In the genomic region with DNA sequence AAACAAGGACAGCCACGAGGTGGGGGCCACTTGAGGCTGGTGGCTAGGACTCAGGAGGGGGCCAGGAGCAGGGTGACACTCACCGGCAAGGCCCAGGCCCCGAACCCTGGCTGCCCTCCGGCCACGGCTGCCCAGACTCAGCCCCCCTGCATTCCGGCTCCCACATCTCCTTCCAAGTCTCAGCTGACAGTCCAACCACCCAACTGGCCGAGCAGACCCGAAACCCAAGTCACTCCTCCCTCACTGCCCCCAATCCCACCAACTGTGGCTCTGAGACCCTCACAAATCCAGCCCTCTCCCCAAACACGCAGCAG, we compare ENCODE assay signal across 16 cellular contexts. TPM values are rescaled to one million over a fixed set of nuclear protein-coding genes. Genes with fewer than 3 reads are reported as not detected.
DNase-seq lines count a peak whose midpoint lies in the region; ATAC-seq and TF ChIP-seq lines count a peak whose summit lies in the region.
"Had no signal": no experiment of that assay in that cellular context is flagged by ENCODE, and none has a peak within 500 bp of the region (broad histone marks: within the 10 kb centered on the region; RNA-seq: fewer than 3 reads in every experiment).

No MANE protein-coding gene starts in this region.

- no peak overlapping the region for H3K4me2 ChIP-seq in IMR-90 (ENCODE audit: low read depth, low read length)
- H3K4me2 ChIP-seq: A549 had no signal

- in situ Hi-C loops in IMR-90 (cut with MboI; ENCODE audit: low sequenced_read_pairs): no loop called here

- peak overlapping the region; percentile 20 for H2AK9ac ChIP-seq in IMR-90 (replicated peaks; ENCODE audit: low read depth, low read length, poor library complexity)

- peaks cover 4% of the 10 kb centered on the region; the same call in 1 of the 2 replicates for H3K4me1 ChIP-seq in IMR-90 (ENCODE audit: control insufficient read depth, insufficient read depth, low read length)
- H3K4me1 ChIP-seq: Caco-2, HAP-1 had no signal

- H3K27ac Mint-ChIP-seq in activated T-cell treated with anti-CD3 and anti-CD28 coated beads, Interleukin-2, amount 50 U/mL, for 24 hours: peak overlapping the region; percentile 29
- no peak overlapping the region for H3K27ac Mint-ChIP-seq in activated T-cell treated with anti-CD3 and anti-CD28 coated beads, Interleukin-2, amount 50 U/mL, for 72 hours
- peak overlapping the region; percentile 51 for H3K27ac Mint-ChIP-seq in nephron progenitor cell
- peak overlapping the region; percentile 20 for H3K27ac Mint-ChIP-seq in stimulated activated effector memory CD8-positive, alpha-beta T cell treated with anti-CD3 and anti-CD28 coated beads, Interleukin-12 subunit alpha, Interleukin-12 subunit beta, amount 100 ng/mL, for 72 hours
- no peak overlapping the region for H3K27ac Mint-ChIP-seq in activated naive CD4-positive, alpha-beta T cell treated with anti-CD3 and anti-CD28 coated beads, Interleukin-2, amount 50 U/mL, for 72 hours
- H3K27ac Mint-ChIP-seq: CD4-positive, alpha-beta T cell had no signal

- TF ChIP-seq CTCF in IMR-90 (conservative IDR thresholded peaks at IDR 0.05; ENCODE audit: low read depth, low read length): no peak
- TF ChIP-seq CTCF in nephron progenitor cell (IDR thresholded peaks at IDR 0.05): no peak
- no peak for TF ChIP-seq CTCF in WERI-Rb-1 (IDR thresholded peaks at IDR 0.05; ENCODE audit: low read depth, low read length)

- no peak overlapping the region for H3K4ac ChIP-seq in IMR-90 (ENCODE audit: low read depth, low read length)

- no peak overlapping the region for H3K23ac ChIP-seq in IMR-90 (ENCODE audit: low read depth, low read length)

- no peak overlapping the region for H3K56ac ChIP-seq in IMR-90 (ENCODE audit: extremely low read depth, insufficient read depth, low read length)

- no peak overlapping the region for H4K8ac ChIP-seq in IMR-90 (ENCODE audit: low read depth in 2 of 2, low read length in 2 of 2)

- H3K9me3 Mint-ChIP-seq in activated T-cell treated with anti-CD3 and anti-CD28 coated beads, Interleukin-2, amount 50 U/mL, for 24 hours: no peaks in the 10 kb centered on the region
- no peaks in the 10 kb centered on the region for H3K9me3 Mint-ChIP-seq in activated T-cell treated with anti-CD3 and anti-CD28 coated beads, Interleukin-2, amount 50 U/mL, for 72 hours
- H3K9me3 Mint-ChIP-seq in nephron progenitor cell: no peaks in the 10 kb centered on the region
- no peaks in the 10 kb centered on the region for H3K9me3 Mint-ChIP-seq in stimulated activated effector memory CD8-positive, alpha-beta T cell treated with anti-CD3 and anti-CD28 coated beads, Interleukin-12 subunit alpha, Interleukin-12 subunit beta, amount 100 ng/mL, for 72 hours
- H3K9me3 Mint-ChIP-seq in activated naive CD4-positive, alpha-beta T cell treated with anti-CD3 and anti-CD28 coated beads, Interleukin-2, amount 50 U/mL, for 72 hours: no peaks in the 10 kb centered on the region
- H3K9me3 Mint-ChIP-seq: CD4-positive, alpha-beta T cell had no signal

- intact Hi-C loops in IMR-90 (cut with micrococcal nuclease): no loop called here

- no peak overlapping the region for H2BK15ac ChIP-seq in IMR-90 (ENCODE audit: low read depth, low read length)

- H3K9me1 ChIP-seq in IMR-90 (ENCODE audit: insufficient read depth, low read length): peaks cover 2% of the 10 kb centered on the region; the same call in 1 of the 2 replicates

- H3K27me3 Mint-ChIP-seq in activated T-cell treated with anti-CD3 and anti-CD28 coated beads, Interleukin-2, amount 50 U/mL, for 24 hours: no peaks in the 10 kb centered on the region
- no peaks in the 10 kb centered on the region for H3K27me3 Mint-ChIP-seq in activated T-cell treated with anti-CD3 and anti-CD28 coated beads, Interleukin-2, amount 50 U/mL, for 72 hours (ENCODE audit: low read depth)
- H3K27me3 Mint-ChIP-seq in nephron progenitor cell (ENCODE audit: low read depth, poor library complexity): no peaks in the 10 kb centered on the region
- H3K27me3 Mint-ChIP-seq: CD4-positive, alpha-beta T cell had no signal

- H3K18ac ChIP-seq in IMR-90 (ENCODE audit: low read depth, low read length): no peak overlapping the region

- no peak overlapping the region for H2BK20ac ChIP-seq in IMR-90 (ENCODE audit: low read depth, low read length)

- BruUV-seq in IMR-90 (replicated peaks; lab: Mats Ljungman, UMichigan): no TSS peak

- H3K27ac ChIP-seq in IMR-90 (ENCODE audit: insufficient read depth, low read length) (no peak overlapping the region), WERI-Rb-1 (no peak overlapping the region)
- H3K27ac ChIP-seq: 22Rv1, A549, C4-2B had no signal

- H3K14ac ChIP-seq in IMR-90 (replicated peaks; ENCODE audit: low read depth, low read length): no peak overlapping the region

- no peaks in the 10 kb centered on the region for H3K9me3 ChIP-seq in IMR-90 (ENCODE audit: control insufficient read depth, insufficient read depth, low read length)
- no peaks in the 10 kb centered on the region for H3K9me3 ChIP-seq in WERI-Rb-1 (ENCODE audit: severe bottlenecking)
- H3K9me3 ChIP-seq: A549, Caco-2, HAP-1 had no signal

- H4K91ac ChIP-seq in IMR-90 (ENCODE audit: insufficient read depth, low read depth, low read length): no peak overlapping the region

- no peaks in the 10 kb centered on the region for H4K20me1 ChIP-seq in IMR-90 (ENCODE audit: insufficient read depth, low read length)

- H3K4me1 Mint-ChIP-seq in activated T-cell treated with anti-CD3 and anti-CD28 coated beads, Interleukin-2, amount 50 U/mL, for 24 hours (ENCODE audit: low read depth): peaks cover 11% of the 10 kb centered on the region
- peaks cover 4% of the 10 kb centered on the region for H3K4me1 Mint-ChIP-seq in activated T-cell treated with anti-CD3 and anti-CD28 coated beads, Interleukin-2, amount 50 U/mL, for 72 hours (ENCODE audit: low read depth)
- H3K4me1 Mint-ChIP-seq in nephron progenitor cell: no peaks in the 10 kb centered on the region
- peaks cover 6% of the 10 kb centered on the region for H3K4me1 Mint-ChIP-seq in stimulated activated effector memory CD8-positive, alpha-beta T cell treated with anti-CD3 and anti-CD28 coated beads, Interleukin-12 subunit alpha, Interleukin-12 subunit beta, amount 100 ng/mL, for 72 hours

- H3K79me1 ChIP-seq in IMR-90 (ENCODE audit: low read depth in 1 of 2, low read length in 2 of 2): no peaks in the 10 kb centered on the region

- H2BK5ac ChIP-seq in IMR-90 (ENCODE audit: low read depth, low read length, poor library complexity, severe bottlenecking): no peak overlapping the region

- CTCF ChIA-PET in IMR-90 (lab: Yijun Ruan, JAX): no interaction called here

- no peak overlapping the region for H4K5ac ChIP-seq in IMR-90 (ENCODE audit: low read depth, low read length)

- H3K36me3 ChIP-seq in IMR-90 (ENCODE audit: control insufficient read depth, insufficient read depth, low read length) (peaks cover 18% of the 10 kb centered on the region), WERI-Rb-1 (peaks cover 26% of the 10 kb centered on the region)

- H3K27me3 ChIP-seq in IMR-90 (ENCODE audit: control insufficient read depth, insufficient read depth, low read length) (no peaks in the 10 kb centered on the region), WERI-Rb-1 (ENCODE audit: insufficient read depth, low read depth, severe bottlenecking) (no peaks in the 10 kb centered on the region)

- H3K9ac ChIP-seq in IMR-90 (ENCODE audit: low read depth, low read length): no peak overlapping the region

- dilution Hi-C loops in IMR-90 (cut with HindIII; ENCODE audit: low sequenced_read_pairs, unreplicated experiment): no loop called here

- H2AFZ ChIP-seq in IMR-90 (replicated peaks; ENCODE audit: low read length, poor library complexity): no peak overlapping the region

- no peak for DNase-seq in activated T-cell treated with anti-CD3 and anti-CD28 coated beads, Interleukin-2, amount 50 U/mL, for 24 hours
- no peak for DNase-seq in activated T-cell treated with anti-CD3 and anti-CD28 coated beads, Interleukin-2, amount 50 U/mL, for 72 hours
- DNase-seq in IMR-90: no peak
- DNase-seq in nephron progenitor cell: no peak
- DNase-seq in stimulated activated effector memory CD8-positive, alpha-beta T cell treated with anti-CD3 and anti-CD28 coated beads, Interleukin-12 subunit alpha, Interleukin-12 subunit beta, amount 100 ng/mL, for 72 hours (ENCODE audit: low spot score in 2 of 2): no peak
- no peak for DNase-seq in WERI-Rb-1
- DNase-seq in activated naive CD4-positive, alpha-beta T cell treated with anti-CD3 and anti-CD28 coated beads, Interleukin-2, amount 50 U/mL, for 72 hours (ENCODE audit: low spot score in 2 of 2): no peak
- DNase-seq: AML-193; Caco-2; CD4-positive, alpha-beta T cell had no signal

- no peak overlapping the region for H3K4me3 Mint-ChIP-seq in activated T-cell treated with anti-CD3 and anti-CD28 coated beads, Interleukin-2, amount 50 U/mL, for 24 hours
- H3K4me3 Mint-ChIP-seq in activated T-cell treated with anti-CD3 and anti-CD28 coated beads, Interleukin-2, amount 50 U/mL, for 72 hours: no peak overlapping the region
- H3K4me3 Mint-ChIP-seq in nephron progenitor cell: no peak overlapping the region
- no peak overlapping the region for H3K4me3 Mint-ChIP-seq in stimulated activated effector memory CD8-positive, alpha-beta T cell treated with anti-CD3 and anti-CD28 coated beads, Interleukin-12 subunit alpha, Interleukin-12 subunit beta, amount 100 ng/mL, for 72 hours
- H3K4me3 Mint-ChIP-seq: CD4-positive, alpha-beta T cell had no signal

- no peak for TF ChIP-seq RAD21 in IMR-90 (IDR thresholded peaks at IDR 0.05; ENCODE audit: low read length)

- H2BK120ac ChIP-seq in IMR-90 (ENCODE audit: low read depth, low read length): no peak overlapping the region

- no peak for ATAC-seq in activated T-cell treated with anti-CD3 and anti-CD28 coated beads, Interleukin-2, amount 50 U/mL, for 72 hours (replicated peaks in 1 of 2)
- ATAC-seq in IMR-90 (ENCODE audit: low read depth): no peak
- no peak for ATAC-seq in stimulated activated effector memory CD8-positive, alpha-beta T cell treated with anti-CD3 and anti-CD28 coated beads, Interleukin-12 subunit alpha, Interleukin-12 subunit beta, amount 100 ng/mL, for 72 hours
- ATAC-seq in activated naive CD4-positive, alpha-beta T cell treated with anti-CD3 and anti-CD28 coated beads, Interleukin-2, amount 50 U/mL, for 72 hours: no peak
- ATAC-seq: A549 had no signal

- POLR2A ChIA-PET in IMR-90 (lab: Charles Lee; ENCODE audit: unreplicated experiment): no interaction called here

- 84% methylated on average over 3 of the region's 9 CpGs; no CpG with 5 or more reads in 1 of the 2 experiments for WGBS in IMR-90 (ENCODE audit: extremely low coverage in 2 of 2, insufficient read length in 1 of 2), 2 experiments

- H3K4me3 ChIP-seq in IMR-90 (ENCODE audit: insufficient read depth, low read depth, low read length) (no peak overlapping the region), WERI-Rb-1 (ENCODE audit: low read depth, low read length) (no peak overlapping the region)
- H3K4me3 ChIP-seq: A549, HAP-1 had no signal

- H2AK5ac ChIP-seq in IMR-90 (ENCODE audit: low read depth, low read length): no peak overlapping the region

- no peak for TF ChIP-seq POLR2A in IMR-90 (IDR thresholded peaks at IDR 0.05; ENCODE audit: low read depth, low read length)

- peaks cover 70% of the 10 kb centered on the region for H3K36me3 Mint-ChIP-seq in activated T-cell treated with anti-CD3 and anti-CD28 coated beads, Interleukin-2, amount 50 U/mL, for 24 hours (ENCODE audit: low read depth)
- H3K36me3 Mint-ChIP-seq in activated T-cell treated with anti-CD3 and anti-CD28 coated beads, Interleukin-2, amount 50 U/mL, for 72 hours (ENCODE audit: insufficient read depth in 2 of 2): no peaks in the 10 kb centered on the region
- peaks cover 26% of the 10 kb centered on the region for H3K36me3 Mint-ChIP-seq in nephron progenitor cell (ENCODE audit: low read depth)
- peaks cover 32% of the 10 kb centered on the region for H3K36me3 Mint-ChIP-seq in stimulated activated effector memory CD8-positive, alpha-beta T cell treated with anti-CD3 and anti-CD28 coated beads, Interleukin-12 subunit alpha, Interleukin-12 subunit beta, amount 100 ng/mL, for 72 hours
- H3K36me3 Mint-ChIP-seq in activated naive CD4-positive, alpha-beta T cell treated with anti-CD3 and anti-CD28 coated beads, Interleukin-2, amount 50 U/mL, for 72 hours: no peaks in the 10 kb centered on the region

RNA-seq across cellular contexts. Expression of gene HAGH, which starts 9.4 kb away (rescaled TPM):
- total RNA-seq in activated T-cell treated with anti-CD3 and anti-CD28 coated beads, Interleukin-2, amount 50 U/mL, for 72 hours: 10 to 100 TPM; 45.0 to 53.5 TPM
- total RNA-seq in IMR-90 (2012; rRNA removed): 30.8 and 35.6 TPM in 2 replicates
- 52.2 and 58.6 TPM in 2 replicates for polyA plus RNA-seq in IMR-90 (2012; rRNA removed)
- 60.1 and 99.4 TPM in 2 replicates for polyA plus RNA-seq in IMR-90 (2012; cell fraction: cytosol; rRNA removed)
- 32.6 and 54.1 TPM in 2 replicates for polyA plus RNA-seq in IMR-90 (2012; cell fraction: nucleus; rRNA removed; ENCODE audit: low replicate concordance)
- 10 to 100 TPM; 31.7 to 65.6 TPM for total RNA-seq in activated naive CD4-positive, alpha-beta T cell treated with anti-CD3 and anti-CD28 coated beads, Interleukin-2, amount 50 U/mL, for 72 hours

RNA-seq across cellular contexts. Expression of gene FAHD1, which starts 9.8 kb away (rescaled TPM):
- total RNA-seq in activated T-cell treated with anti-CD3 and anti-CD28 coated beads, Interleukin-2, amount 50 U/mL, for 72 hours: 10 to 100 TPM; 11.1 to 13.5 TPM
- 85.8 and 85.9 TPM in 2 replicates for total RNA-seq in IMR-90 (2012; rRNA removed)
- polyA plus RNA-seq in IMR-90 (2012; rRNA removed): 65.3 and 81.8 TPM in 2 replicates
- 98.5 and 99.7 TPM in 2 replicates for polyA plus RNA-seq in IMR-90 (2012; cell fraction: cytosol; rRNA removed)
- 9.4 and 27.5 TPM in 2 replicates for polyA plus RNA-seq in IMR-90 (2012; cell fraction: nucleus; rRNA removed; ENCODE audit: low replicate concordance)
- 10 to 100 TPM; 11.9 to 13.0 TPM for total RNA-seq in activated naive CD4-positive, alpha-beta T cell treated with anti-CD3 and anti-CD28 coated beads, Interleukin-2, amount 50 U/mL, for 72 hours

RNA-seq across cellular contexts. Expression of gene IGFALS, which starts 23.7 kb away (rescaled TPM):
- under 1 TPM; 0.14 to 0.37 TPM for total RNA-seq in activated T-cell treated with anti-CD3 and anti-CD28 coated beads, Interleukin-2, amount 50 U/mL, for 72 hours
- total RNA-seq in IMR-90 (2012; rRNA removed): not detected in 2 replicates
- polyA plus RNA-seq in IMR-90 (2012; rRNA removed): not detected in 2 replicates
- 0.03 TPM in 1 of 2 replicates, not detected in the other for polyA plus RNA-seq in IMR-90 (2012; cell fraction: cytosol; rRNA removed)
- 0.09 and 0.25 TPM in 2 replicates for polyA plus RNA-seq in IMR-90 (2012; cell fraction: nucleus; rRNA removed; ENCODE audit: low replicate concordance)
- total RNA-seq in activated naive CD4-positive, alpha-beta T cell treated with anti-CD3 and anti-CD28 coated beads, Interleukin-2, amount 50 U/mL, for 72 hours: not detected
- total RNA-seq: Caco-2, H4 had no signal
- polyA plus RNA-seq: BJ had no signal

RNA-seq across cellular contexts. Expression of gene NUBP2, which starts 34.5 kb away (rescaled TPM):
- total RNA-seq in activated T-cell treated with anti-CD3 and anti-CD28 coated beads, Interleukin-2, amount 50 U/mL, for 72 hours: 10 to 100 TPM; 47.8 to 50.1 TPM
- 51.1 and 131 TPM in 2 replicates for total RNA-seq in IMR-90 (2012; rRNA removed)
- 62.6 and 75.9 TPM in 2 replicates for polyA plus RNA-seq in IMR-90 (2012; rRNA removed)
- polyA plus RNA-seq in IMR-90 (2012; cell fraction: cytosol; rRNA removed): 64.6 and 131 TPM in 2 replicates
- 50.7 and 143 TPM in 2 replicates for polyA plus RNA-seq in IMR-90 (2012; cell fraction: nucleus; rRNA removed; ENCODE audit: low replicate concordance)
- 10 to 100 TPM; 41.0 to 48.3 TPM for total RNA-seq in activated naive CD4-positive, alpha-beta T cell treated with anti-CD3 and anti-CD28 coated beads, Interleukin-2, amount 50 U/mL, for 72 hours

RNA-seq across cellular contexts. Expression of gene SPSB3, which starts 34.9 kb away (rescaled TPM):
- 10 to 100 TPM; 37.1 to 40.1 TPM for total RNA-seq in activated T-cell treated with anti-CD3 and anti-CD28 coated beads, Interleukin-2, amount 50 U/mL, for 72 hours
- 9.1 and 10.6 TPM in 2 replicates for total RNA-seq in IMR-90 (2012; rRNA removed)
- 30.8 and 34.0 TPM in 2 replicates for polyA plus RNA-seq in IMR-90 (2012; rRNA removed)
- 24.8 and 37.1 TPM in 2 replicates for polyA plus RNA-seq in IMR-90 (2012; cell fraction: cytosol; rRNA removed)
- 165 and 400 TPM in 2 replicates for polyA plus RNA-seq in IMR-90 (2012; cell fraction: nucleus; rRNA removed; ENCODE audit: low replicate concordance)
- 10 to 100 TPM; 19.1 to 29.2 TPM for total RNA-seq in activated naive CD4-positive, alpha-beta T cell treated with anti-CD3 and anti-CD28 coated beads, Interleukin-2, amount 50 U/mL, for 72 hours

Comparison
In these comparisons a context has a peak if more than half of its experiments do, and no peak if none do; other contexts are left out.
1. H3K27ac Mint-ChIP-seq: peak in activated T-cell treated with anti-CD3 and anti-CD28 coated beads, Interleukin-2, amount 50 U/mL, for 24 hours (single experiment), nephron progenitor cell (single experiment) and stimulated activated effector memory CD8-positive, alpha-beta T cell treated with anti-CD3 and anti-CD28 coated beads, Interleukin-12 subunit alpha, Interleukin-12 subunit beta, amount 100 ng/mL, for 72 hours (single experiment); none in activated T-cell treated with anti-CD3 and anti-CD28 coated beads, Interleukin-2, amount 50 U/mL, for 72 hours (single experiment) and activated naive CD4-positive, alpha-beta T cell treated with anti-CD3 and anti-CD28 coated beads, Interleukin-2, amount 50 U/mL, for 72 hours (0 of 2).